1 cellular context compared by ENCODE assay signal in genomic region chr12:105378821-105379400, GRCh38.
TF ChIP-seq lines count a peak whose summit lies in the region.

No MANE protein-coding gene starts in this region.

TF ChIP-seq in SK-N-SH treated with all-trans-retinoic acid at 6 μM for 48 hours, 23 proteins besides CTCF, POLR2A, EP300 and RAD21 (continued from another document):
- no peak for TF ChIP-seq CREB5 (CRISPR knock-in tag; IDR thresholded peaks at IDR 0.05; ENCODE audit: low read depth)
- no peak for TF ChIP-seq CSDC2 (CRISPR knock-in tag; IDR thresholded peaks at IDR 0.05)
- TF ChIP-seq, protein P1, sequence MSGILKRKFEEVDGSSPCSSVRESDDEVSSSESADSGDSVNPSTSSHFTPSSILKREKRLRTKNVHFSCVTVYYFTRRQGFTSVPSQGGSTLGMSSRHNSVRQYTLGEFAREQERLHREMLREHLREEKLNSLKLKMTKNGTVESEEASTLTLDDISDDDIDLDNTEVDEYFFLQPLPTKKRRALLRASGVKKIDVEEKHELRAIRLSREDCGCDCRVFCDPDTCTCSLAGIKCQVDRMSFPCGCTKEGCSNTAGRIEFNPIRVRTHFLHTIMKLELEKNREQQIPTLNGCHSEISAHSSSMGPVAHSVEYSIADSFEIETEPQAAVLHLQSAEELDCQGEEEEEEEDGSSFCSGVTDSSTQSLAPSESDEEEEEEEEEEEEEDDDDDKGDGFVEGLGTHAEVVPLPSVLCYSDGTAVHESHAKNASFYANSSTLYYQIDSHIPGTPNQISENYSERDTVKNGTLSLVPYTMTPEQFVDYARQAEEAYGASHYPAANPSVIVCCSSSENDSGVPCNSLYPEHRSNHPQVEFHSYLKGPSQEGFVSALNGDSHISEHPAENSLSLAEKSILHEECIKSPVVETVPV (CRISPR knock-in tag; IDR thresholded peaks at IDR 0.05) = no peak
- TF ChIP-seq SNAI2 (CRISPR knock-in tag; IDR thresholded peaks at IDR 0.05) = no peak
- no peak for TF ChIP-seq TOX (CRISPR knock-in tag; IDR thresholded peaks at IDR 0.05; ENCODE audit: borderline replicate concordance)
- no peak for TF ChIP-seq BACH2 (CRISPR knock-in tag; IDR thresholded peaks at IDR 0.05; ENCODE audit: borderline replicate concordance)
- no peak for TF ChIP-seq ZFP30 (CRISPR knock-in tag; IDR thresholded peaks at IDR 0.05)
